ENCODE assay signal across 19 cellular contexts in the genomic region with DNA sequence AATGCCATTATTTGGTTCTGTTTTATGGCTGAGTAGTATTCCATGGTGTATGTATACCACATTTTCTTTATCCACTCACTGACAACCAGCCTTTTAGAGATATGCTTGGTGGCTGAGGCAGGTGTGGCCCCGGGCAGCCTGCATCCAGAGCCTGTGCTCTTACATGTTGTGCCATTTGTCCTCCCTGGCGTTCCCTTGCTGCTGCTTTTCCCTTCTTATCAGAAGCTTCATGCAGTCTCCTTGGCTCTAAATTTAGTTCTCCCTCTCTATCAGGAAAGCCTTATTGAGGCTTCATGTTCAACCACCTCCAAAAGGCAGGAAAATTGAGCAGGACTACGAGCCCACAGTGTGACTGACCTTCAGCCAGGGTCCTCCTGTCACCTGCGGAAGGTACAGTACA.
"Had no signal": no experiment of that assay in that cellular context is flagged by ENCODE, and none has a peak within 500 bp of the region (broad histone marks: within the 10 kb centered on the region; RNA-seq: fewer than 3 reads in every experiment).

No MANE protein-coding gene starts in this region.

- H3K27me3 ChIP-seq: MG63, SJCRH30 had no signal

- ATAC-seq: Panc1, SK-N-SH treated with all-trans-retinoic acid at 6 μM for 48 hours had no signal

- H3K4me3 ChIP-seq: MG63, SJCRH30 had no signal

- H3K9me3 ChIP-seq: MG63, SJCRH30 had no signal

- H3K27ac ChIP-seq: RWPE1, SJCRH30 had no signal

- H3K36me3 ChIP-seq: MG63, SJCRH30 had no signal

- DNase-seq: Karpas-422, KG1, MG63, NCI-H1092, NCI-H1105 treated with DMSO at 0.1 percent for 48 hours, NCI-H1417 treated with DMSO at 0.1 percent for 48 hours, NCI-H146, NCI-H1694 treated with DMSO at 0.1 percent for 48 hours, NCI-H1930, NCI-H2107, NCI-H2227 treated with DMSO at 0.1 percent for 48 hours, NCI-H524, NCI-H526 treated with DMSO at 0.1 percent for 48 hours, NCI-H748 treated with DMSO at 0.1 percent for 48 hours, SHP77 treated with DMSO at 0.1 percent for 48 hours, SJCRH30 had no signal
